In the genomic region with DNA sequence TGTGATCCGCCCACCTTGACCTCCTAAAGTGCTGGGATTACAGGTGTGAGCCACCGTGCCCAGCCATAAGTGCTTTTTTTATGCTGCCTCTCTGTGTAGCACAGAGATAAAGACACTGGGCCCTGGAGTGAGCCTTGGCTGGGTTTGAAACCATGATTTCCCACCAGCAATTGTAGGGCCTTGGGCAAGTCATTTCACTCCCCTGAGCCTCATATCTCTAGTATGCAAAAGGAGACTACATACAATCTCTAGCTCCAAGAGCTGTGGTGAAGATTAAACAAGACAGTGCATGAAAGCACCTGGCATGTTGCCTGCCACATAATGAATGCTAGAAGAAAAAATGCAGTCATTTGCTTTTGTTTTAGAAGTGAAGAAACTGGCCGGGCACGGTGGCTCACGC, we compare ENCODE assay signal across 27 cellular contexts. TPM values are rescaled to one million over a fixed set of nuclear protein-coding genes. Genes with fewer than 3 reads are reported as not detected.
A peak's percentile ranks its signal among the peaks of the same experiment; 100 is the strongest.
DNase-seq lines count a peak whose midpoint lies in the region; ATAC-seq, FAIRE-seq and TF ChIP-seq lines count a peak whose summit lies in the region.
"Had no signal": no experiment of that assay in that cellular context is flagged by ENCODE, and none has a peak within 500 bp of the region (broad histone marks: within the 10 kb centered on the region; RNA-seq: fewer than 3 reads in every experiment).

No MANE protein-coding gene starts in this region.

- no peaks in the 10 kb centered on the region for H3K9me1 ChIP-seq in K562 (ENCODE audit: control insufficient read depth, insufficient read depth, low read length)

- no peaks in the 10 kb centered on the region; a peak in 1 of 5 replicates for H3K4me1 ChIP-seq in K562 (replicated peaks in 1 of 2; ENCODE audit: control insufficient read depth in 2 of 2, insufficient read depth in 2 of 2, low read length in 2 of 2)
- H3K4me1 ChIP-seq in foreskin keratinocyte, result no peaks in the 10 kb centered on the region
- H3K4me1 ChIP-seq: gastroesophageal sphincter, stomach had no signal

- no peak for TF ChIP-seq RAD21 in K562 (CRISPR knock-in tag; conservative IDR thresholded peaks at IDR 0.05 in 1 of 2, IDR thresholded peaks at IDR 0.05 in 1 of 2)

- no peak for TF ChIP-seq CTCF in K562 (IDR thresholded peaks at IDR 0.05 in 2 of 3, conservative IDR thresholded peaks at IDR 0.05 in 1 of 3; ENCODE audit: insufficient read depth in 2 of 3, low read depth in 1 of 3, low read length in 3 of 3)
- TF ChIP-seq CTCF in foreskin keratinocyte (conservative IDR thresholded peaks at IDR 0.05), result no peak

- CTCF ChIA-PET in K562 (lab: Yijun Ruan, JAX; ENCODE audit: low intra/inter-chr PET ratio), result no interaction called here

- H3K79me2 ChIP-seq in K562 (ENCODE audit: control insufficient read depth, insufficient read depth, low read length), result no peaks in the 10 kb centered on the region

- H2AFZ ChIP-seq in K562 (ENCODE audit: low read depth, low read length), result no peak overlapping the region
- H2AFZ ChIP-seq: GM23338 had no signal

- no peak overlapping the region for H3K4me2 ChIP-seq in K562 (ENCODE audit: insufficient read depth, low read length)
- H3K4me2 ChIP-seq: GM23338 had no signal

- H3K4me3 ChIP-seq in K562, result no peak overlapping the region
- H3K4me3 ChIP-seq: gastroesophageal sphincter, GM23338, stomach had no signal

- peak; percentile 48 for FAIRE-seq in K562 (lab: Jason Lieb, UNC)
- FAIRE-seq: endometrium had no signal

- H4K20me1 ChIP-seq in K562 (replicated peaks; ENCODE audit: control insufficient read depth, insufficient read depth, low read length), result no peaks in the 10 kb centered on the region

- H3K27ac ChIP-seq in K562 (ENCODE audit: extremely low read depth, low read depth, low read length), result no peak overlapping the region
- no peak overlapping the region for H3K27ac ChIP-seq in foreskin keratinocyte
- H3K27ac ChIP-seq: brain microvascular endothelial cell, gastroesophageal sphincter, stomach had no signal

- WGBS in K562 (ENCODE audit: insufficient coverage, low coverage, missing lambda C conversion rate), result 13% methylated on average over 5 of the region's 5 CpGs

- in situ Hi-C loops in K562 (cut with MboI), result no loop called here

- no peak overlapping the region for H3K9ac ChIP-seq in K562 (ENCODE audit: insufficient read depth in 1 of 2, low read depth in 2 of 2, low read length in 2 of 2)

- POLR2A ChIA-PET in K562 (lab: Yijun Ruan, JAX), result no interaction called here

- DNase-seq in K562 (ENCODE audit: extremely low read depth in 1 of 4, low spot score in 3 of 4) (peak in 2 of 4 experiments; percentile 36 to 49), foreskin keratinocyte (peak; percentile 84 to 90), NCI-H1930 (lab: John Stamatoyannopoulos, UW) (no peak), DMS53 treated with DMSO at 0.1 percent for 48 hours (lab: John Stamatoyannopoulos, UW; ENCODE audit: unreplicated experiment) (no peak)
- DNase-seq: activated CD4-positive, alpha-beta T cell treated with anti-CD3 and anti-CD28 coated beads for 4 hours; activated naive CD8-positive, alpha-beta T cell treated with anti-CD3 and anti-CD28 coated beads, Interleukin-2, amount 10 ng/mL, durations not matched to agents 7 days and 5 days; brain microvascular endothelial cell; CD8-positive, alpha-beta T cell; DMS79; Kasumi-1; naive thymus-derived CD4-positive, alpha-beta T cell; NCI-H1417; NCI-H2171 treated with DMSO at 0.1 percent for 48 hours; NCI-H69; retina; SHP77 treated with DMSO at 0.1 percent for 48 hours; stomach; T-helper 1 cell; trophoblast cell had no signal

- ATAC-seq in GM18520 (IDR thresholded peaks at IDR 0.05; ENCODE audit: unreplicated experiment), result peak; percentile 43
- peak; percentile 44 for ATAC-seq in HG03457 (IDR thresholded peaks at IDR 0.05; ENCODE audit: unreplicated experiment)
- peak; percentile 70 for ATAC-seq in K562
- peak; percentile 43 for ATAC-seq in foreskin keratinocyte
- no peak for ATAC-seq in HG03025 (IDR thresholded peaks at IDR 0.05; ENCODE audit: low FRiP score, unreplicated experiment)
- ATAC-seq: CD8-positive, alpha-beta T cell; gastroesophageal sphincter; GM23338; naive thymus-derived CD4-positive, alpha-beta T cell had no signal

- H3K9me3 ChIP-seq in K562 (replicated peaks; ENCODE audit: control insufficient read depth, insufficient read depth, low read depth, low read length), result no peaks in the 10 kb centered on the region
- H3K9me3 ChIP-seq: gastroesophageal sphincter, stomach had no signal

- no TSS peak for BruUV-seq in K562 (replicated peaks; lab: Mats Ljungman, UMichigan)

- no peaks in the 10 kb centered on the region for H3K36me3 ChIP-seq in K562 (ENCODE audit: control insufficient read depth, insufficient read depth, low read length)
- H3K36me3 ChIP-seq: brain microvascular endothelial cell, gastroesophageal sphincter, stomach had no signal

- TF ChIP-seq EP300 in K562 (IDR thresholded peaks at IDR 0.05; ENCODE audit: low read length), result no peak

- intact Hi-C loops in K562 (cut with micrococcal nuclease), result no loop called here

- peaks cover 8 to 13% of the 10 kb centered on the region in 2 experiments; a peak in 4 of 5 replicates for H3K27me3 ChIP-seq in K562 (ENCODE audit: control insufficient read depth in 2 of 2, insufficient read depth in 2 of 2, low read length in 2 of 2)
- H3K27me3 ChIP-seq in foreskin keratinocyte, result no peaks in the 10 kb centered on the region
- H3K27me3 ChIP-seq: brain microvascular endothelial cell, gastroesophageal sphincter, stomach had no signal

- no peak for TF ChIP-seq POLR2A in K562 (conservative IDR thresholded peaks at IDR 0.05)

TF ChIP-seq in K562, 482 proteins besides CTCF, POLR2A, EP300 and RAD21 (continues in another document):
- no peak for TF ChIP-seq SRSF7 (optimal IDR thresholded peaks at IDR 0.05; ENCODE audit: low read depth, low read length)
- TF ChIP-seq TBP (optimal IDR thresholded peaks at IDR 0.05; ENCODE audit: low read depth, low read length), result no peak
- TF ChIP-seq, protein P1, sequence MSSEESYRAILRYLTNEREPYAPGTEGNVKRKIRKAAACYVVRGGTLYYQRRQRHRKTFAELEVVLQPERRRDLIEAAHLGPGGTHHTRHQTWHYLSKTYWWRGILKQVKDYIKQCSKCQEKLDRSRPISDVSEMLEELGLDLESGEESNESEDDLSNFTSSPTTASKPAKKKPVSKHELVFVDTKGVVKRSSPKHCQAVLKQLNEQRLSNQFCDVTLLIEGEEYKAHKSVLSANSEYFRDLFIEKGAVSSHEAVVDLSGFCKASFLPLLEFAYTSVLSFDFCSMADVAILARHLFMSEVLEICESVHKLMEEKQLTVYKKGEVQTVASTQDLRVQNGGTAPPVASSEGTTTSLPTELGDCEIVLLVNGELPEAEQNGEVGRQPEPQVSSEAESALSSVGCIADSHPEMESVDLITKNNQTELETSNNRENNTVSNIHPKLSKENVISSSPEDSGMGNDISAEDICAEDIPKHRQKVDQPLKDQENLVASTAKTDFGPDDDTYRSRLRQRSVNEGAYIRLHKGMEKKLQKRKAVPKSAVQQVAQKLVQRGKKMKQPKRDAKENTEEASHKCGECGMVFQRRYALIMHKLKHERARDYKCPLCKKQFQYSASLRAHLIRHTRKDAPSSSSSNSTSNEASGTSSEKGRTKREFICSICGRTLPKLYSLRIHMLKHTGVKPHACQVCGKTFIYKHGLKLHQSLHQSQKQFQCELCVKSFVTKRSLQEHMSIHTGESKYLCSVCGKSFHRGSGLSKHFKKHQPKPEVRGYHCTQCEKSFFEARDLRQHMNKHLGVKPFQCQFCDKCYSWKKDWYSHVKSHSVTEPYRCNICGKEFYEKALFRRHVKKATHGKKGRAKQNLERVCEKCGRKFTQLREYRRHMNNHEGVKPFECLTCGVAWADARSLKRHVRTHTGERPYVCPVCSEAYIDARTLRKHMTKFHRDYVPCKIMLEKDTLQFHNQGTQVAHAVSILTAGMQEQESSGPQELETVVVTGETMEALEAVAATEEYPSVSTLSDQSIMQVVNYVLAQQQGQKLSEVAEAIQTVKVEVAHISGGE (CRISPR knock-in tag; IDR thresholded peaks at IDR 0.05), result no peak
- no peak for TF ChIP-seq MXI1 (IDR thresholded peaks at IDR 0.05; ENCODE audit: low read depth, low read length)
- TF ChIP-seq E2F3 (CRISPR knock-in tag; IDR thresholded peaks at IDR 0.05), result no peak

RNA-seq across cellular contexts. Expression of gene FABP6, which starts 3.9 kb away (rescaled TPM):
- total RNA-seq in K562 (2011; cell fraction: chromatin; rRNA removed; ENCODE audit: low replicate concordance), result not detected in 2 replicates
- not detected in 2 replicates for total RNA-seq in K562 (2011; cell fraction: nucleolus; rRNA removed)
- not detected in 2 replicates for total RNA-seq in K562 (2011; cell fraction: nucleoplasm; rRNA removed)
- total RNA-seq in K562 (2014; rRNA removed) (not detected in 2 replicates), K562 (2014; rRNA removed; fragmentation: Illumina TruSeq; extraction: Trizol) (0.18 TPM in 1 of 2 replicates, not detected in the other), K562 (2015; rRNA removed; fragmentation: Illumina TruSeq; extraction: Trizol) (not detected in 2 replicates), K562 (2021) (not detected in 2 replicates), foreskin keratinocyte (not detected in 2 replicates)
- polyA plus RNA-seq in K562 (2011; rRNA removed) (0.21 and 0.27 TPM in 2 replicates), K562 (2014; fragmentation: Illumina TruSeq; extraction: Trizol) (not detected in 2 replicates), K562 (2014; fragmentation: Nextera tagmentation; extraction: Ambion mirVana) (under 1 TPM; 0.11 to 0.24 TPM), K562 (2014; rRNA removed) (0.33 and 0.78 TPM in 2 replicates), foreskin keratinocyte (0.07 TPM in 1 of 2 replicates, not detected in the other)
- 0.27 and 0.57 TPM in 2 replicates for polyA plus RNA-seq in K562 (2011; cell fraction: cytosol; rRNA removed)
- polyA plus RNA-seq in K562 (2011; cell fraction: nucleus; rRNA removed), result not detected in 2 replicates
- 0.16 TPM in 1 of 2 replicates, not detected in the other for polyA plus RNA-seq in K562 (2012)
- 0.27 TPM in 1 of 2 replicates, not detected in the other for polyA minus RNA-seq in K562 (2011; rRNA and poly(A)+ RNA removed)
- not detected in 2 replicates for polyA minus RNA-seq in K562 (2011; cell fraction: cytosol; rRNA and poly(A)+ RNA removed)
- polyA minus RNA-seq in K562 (2011; cell fraction: nucleus; rRNA and poly(A)+ RNA removed), result not detected in 2 replicates
- total RNA-seq: activated naive CD8-positive, alpha-beta T cell treated with anti-CD3 and anti-CD28 coated beads, Interleukin-2, amount 10 ng/mL, durations not matched to agents 7 days and 5 days; CD8-positive, alpha-beta T cell; gastroesophageal sphincter; mesenteric fat pad; omental fat pad had no signal
- polyA plus RNA-seq: naive thymus-derived CD4-positive, alpha-beta T cell had no signal

Comparison
In these comparisons a context has a peak if more than half of its experiments do, and no peak if none do; other contexts are left out.
1. DNase-seq: peak in foreskin keratinocyte (2 of 2); none in NCI-H1930 (0 of 2) and DMS53 treated with DMSO at 0.1 percent for 48 hours (single experiment).